Comparison of ENCODE assay signal across 9 cellular contexts in genomic region chr10:52951819-52952218, GRCh38.
A peak's percentile ranks its signal among the peaks of the same experiment; 100 is the strongest.
DNase-seq lines count a peak whose midpoint lies in the region; ATAC-seq and TF ChIP-seq lines count a peak whose summit lies in the region.
"Had no signal": no experiment of that assay in that cellular context is flagged by ENCODE, and none has a peak within 500 bp of the region (broad histone marks: within the 10 kb centered on the region; RNA-seq: fewer than 3 reads in every experiment).

No MANE protein-coding gene starts in this region.

- no peak overlapping the region for H3K4me2 ChIP-seq in fibroblast of lung (ENCODE audit: extremely low read depth, insufficient read depth, low read length)

- ATAC-seq in GM18867 (IDR thresholded peaks at IDR 0.05; ENCODE audit: unreplicated experiment) (peak; percentile 96), HG02970 (IDR thresholded peaks at IDR 0.05; ENCODE audit: low FRiP score, unreplicated experiment) (peak; percentile 73), GM18520 (IDR thresholded peaks at IDR 0.05; ENCODE audit: unreplicated experiment) (no peak)

- no peaks in the 10 kb centered on the region for H3K79me2 ChIP-seq in fibroblast of lung (ENCODE audit: control insufficient read depth, insufficient read depth, low read length)

- H3K27ac ChIP-seq in fibroblast of lung (ENCODE audit: insufficient read depth, low read length), result no peak overlapping the region

- H3K36me3 ChIP-seq in fibroblast of lung (ENCODE audit: control insufficient read depth, insufficient read depth, low read length), result no peaks in the 10 kb centered on the region
- H3K36me3 ChIP-seq: HAP-1 had no signal

- H2AFZ ChIP-seq in fibroblast of lung (ENCODE audit: low read length), result no peak overlapping the region

- DNase-seq in Ammon's horn (ENCODE audit: low spot score) (peak; percentile 74), NCI-H69 (lab: John Stamatoyannopoulos, UW) (peak; percentile 50), fibroblast of lung (ENCODE audit: low read depth in 2 of 2) (peak; percentile 1 to 67), retinal pigment epithelial cell (ENCODE audit: low read depth) (peak; percentile 13)
- no peak for DNase-seq in stimulated activated naive CD4-positive, alpha-beta T cell (lab: John Stamatoyannopoulos, UW)

- H3K4me3 ChIP-seq in fibroblast of lung (replicated peaks in 1 of 4; ENCODE audit: control extremely low read depth in 1 of 4, insufficient read depth in 1 of 4, low read depth in 3 of 4, low read length in 4 of 4), result no peak overlapping the region
- no peak overlapping the region for H3K4me3 ChIP-seq in retinal pigment epithelial cell (ENCODE audit: low read length)
- H3K4me3 ChIP-seq: HAP-1 had no signal

- no peaks in the 10 kb centered on the region for H4K20me1 ChIP-seq in fibroblast of lung (ENCODE audit: control insufficient read depth, extremely low read depth, insufficient read depth, low read length)

- TF ChIP-seq CTCF in fibroblast of lung (conservative IDR thresholded peaks at IDR 0.05 in 1 of 2, IDR thresholded peaks at IDR 0.05 in 1 of 2; ENCODE audit: low read depth in 1 of 2, low read length in 2 of 2), result peak in 1 of 2 donors; percentile 71
- peak; percentile 58 for TF ChIP-seq CTCF in retinal pigment epithelial cell (conservative IDR thresholded peaks at IDR 0.05; ENCODE audit: low read depth, low read length)

- H3K9me3 ChIP-seq in fibroblast of lung (ENCODE audit: control insufficient read depth, insufficient read depth, low read depth, low read length), result no peaks in the 10 kb centered on the region
- H3K9me3 ChIP-seq: HAP-1 had no signal

- no peaks in the 10 kb centered on the region for H3K27me3 ChIP-seq in fibroblast of lung (ENCODE audit: control insufficient read depth, insufficient read depth, low read length)

- no peaks in the 10 kb centered on the region for H3K4me1 ChIP-seq in fibroblast of lung (ENCODE audit: control insufficient read depth, extremely low read depth, insufficient read depth, low read length)
- H3K4me1 ChIP-seq: HAP-1 had no signal

- no peak overlapping the region for H3K9ac ChIP-seq in fibroblast of lung (ENCODE audit: insufficient read depth, low read length)

Comparison
In these comparisons a context has a peak if more than half of its experiments do, and no peak if none do; other contexts are left out.
1. DNase-seq: peak in Ammon's horn (single experiment), NCI-H69 (single experiment), fibroblast of lung (2 of 2) and retinal pigment epithelial cell (single experiment); none in stimulated activated naive CD4-positive, alpha-beta T cell (0 of 6).